22 cellular contexts compared by ENCODE assay signal in the genomic region with DNA sequence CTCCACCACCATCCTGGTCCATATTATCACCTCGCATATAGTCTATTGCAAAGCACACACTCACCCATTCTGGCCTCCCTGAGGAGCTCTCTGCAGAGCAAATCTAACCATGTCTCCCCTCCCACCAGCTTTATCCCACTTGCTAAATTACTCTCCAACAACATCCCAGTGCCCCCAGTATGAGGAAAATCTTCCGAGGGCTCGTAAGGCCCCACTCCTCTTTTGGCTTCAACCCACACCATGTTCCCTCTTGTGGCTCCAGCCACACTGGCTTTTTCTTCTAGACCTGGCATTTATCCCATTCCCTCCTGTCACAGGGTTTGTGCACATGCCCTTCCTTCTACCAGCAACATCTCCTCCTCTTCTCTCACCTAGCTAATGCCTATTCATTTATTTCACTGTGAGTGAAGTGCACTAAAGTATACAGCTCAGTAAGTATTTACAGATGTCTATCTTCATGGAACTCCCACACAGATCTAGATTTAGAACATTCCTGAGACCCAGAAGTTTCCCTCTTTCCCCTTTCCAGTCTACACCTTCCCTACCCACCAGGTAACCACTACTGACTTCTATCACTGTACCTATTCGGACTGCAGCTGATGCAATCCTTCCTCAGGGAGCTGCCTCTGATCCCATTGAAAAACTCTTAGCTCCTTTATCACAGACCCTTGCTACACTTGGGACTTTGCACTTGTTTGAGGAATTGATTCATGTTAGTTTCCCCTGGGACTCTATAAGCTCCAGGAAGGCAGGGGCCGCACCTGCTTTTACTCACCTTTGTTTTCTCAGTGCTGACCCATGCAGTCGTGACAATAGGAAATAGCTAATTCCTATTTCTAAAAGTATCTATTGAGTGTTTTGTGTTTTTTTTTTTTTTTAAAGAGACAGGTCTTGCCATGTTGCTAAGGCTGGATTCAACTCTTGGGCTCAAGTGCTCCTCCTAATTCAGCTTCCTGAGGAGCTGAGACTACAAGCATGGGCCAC. TPM values are rescaled to one million over a fixed set of nuclear protein-coding genes. Genes with fewer than 3 reads are reported as not detected.
DNase-seq lines count a peak whose midpoint lies in the region; ATAC-seq, FAIRE-seq and TF ChIP-seq lines count a peak whose summit lies in the region.
"Had no signal": no experiment of that assay in that cellular context is flagged by ENCODE, and none has a peak within 500 bp of the region (broad histone marks: within the 10 kb centered on the region; RNA-seq: fewer than 3 reads in every experiment).

No MANE protein-coding gene starts in this region.

- H3K4me3 ChIP-seq in HepG2 (replicated peaks in 1 of 3; ENCODE audit: insufficient read depth in 1 of 3, low read depth in 2 of 3, low read length in 3 of 3) (no peak overlapping the region), WERI-Rb-1 (ENCODE audit: low read depth, low read length) (no peak overlapping the region)
- H3K4me3 ChIP-seq: A549, smooth muscle cell, uterus had no signal

- H3K9ac ChIP-seq in HepG2 (ENCODE audit: insufficient read depth, low read depth, low read length): peak overlapping the region; percentile 53
- H3K9ac ChIP-seq: parathyroid adenoma had no signal

- BruUV-seq in HepG2 (replicated peaks; lab: Mats Ljungman, UMichigan): no TSS peak

- H3K9me3 ChIP-seq in HepG2 (ENCODE audit: low read length): no peaks in the 10 kb centered on the region
- H3K9me3 ChIP-seq in WERI-Rb-1 (ENCODE audit: severe bottlenecking): no peaks in the 10 kb centered on the region
- H3K9me3 ChIP-seq: A549, uterus had no signal

- H3K4me2 ChIP-seq in HepG2 (ENCODE audit: low read depth, low read length): peak overlapping the region; percentile 38
- H3K4me2 ChIP-seq: A549, smooth muscle cell had no signal

- H3K27ac Mint-ChIP-seq in activated T-cell treated with anti-CD3 and anti-CD28 coated beads, Interleukin-2, amount 50 U/mL, for 24 hours: peak overlapping the region; percentile 26
- H3K27ac Mint-ChIP-seq in activated T-helper 1 cell treated with anti-CD3 and anti-CD28 coated beads, Interleukin-12 subunit alpha, Interleukin-12 subunit beta, Interleukin-2, Interleukin-4 antibody, amounts not matched to agents 30 ng/mL and 10 ng/mL and 1 ng/mL, durations not matched to agents 14 hours and 24 hours and 36 hours: peak overlapping the region; percentile 19
- peak overlapping the region; percentile 67 for H3K27ac Mint-ChIP-seq in stimulated activated effector memory CD8-positive, alpha-beta T cell treated with anti-CD3 and anti-CD28 coated beads, Interleukin-12 subunit alpha, Interleukin-12 subunit beta, amount 100 ng/mL, for 72 hours
- H3K27ac Mint-ChIP-seq: T-cell had no signal

- TF ChIP-seq EP300 in HepG2 (IDR thresholded peaks at IDR 0.05; ENCODE audit: low read depth in 2 of 2, low read length in 2 of 2): peak; percentile 52 to 92; a peak in 3 of 4 replicates
- peak; percentile 70 for TF ChIP-seq EP300 in HepG2 (CRISPR knock-in tag; IDR thresholded peaks at IDR 0.05; ENCODE audit: borderline replicate concordance)

- no peak overlapping the region for H3K4me3 Mint-ChIP-seq in activated T-cell treated with anti-CD3 and anti-CD28 coated beads, Interleukin-2, amount 50 U/mL, for 24 hours
- no peak overlapping the region for H3K4me3 Mint-ChIP-seq in activated T-cell treated with anti-CD3 and anti-CD28 coated beads, Interleukin-2, amount 50 U/mL, for 4 hours
- H3K4me3 Mint-ChIP-seq in activated T-helper 1 cell treated with anti-CD3 and anti-CD28 coated beads, Interleukin-12 subunit alpha, Interleukin-12 subunit beta, Interleukin-2, Interleukin-4 antibody, amounts not matched to agents 30 ng/mL and 10 ng/mL and 1 ng/mL, durations not matched to agents 14 hours and 24 hours and 36 hours: no peak overlapping the region
- H3K4me3 Mint-ChIP-seq in stimulated activated effector memory CD8-positive, alpha-beta T cell treated with anti-CD3 and anti-CD28 coated beads, Interleukin-12 subunit alpha, Interleukin-12 subunit beta, amount 100 ng/mL, for 72 hours: no peak overlapping the region
- H3K4me3 Mint-ChIP-seq: T-cell had no signal

- in situ Hi-C loops in HepG2 (cut with HindIII; ENCODE audit: extremely low pct_ligation_motif_present, low pct_unique_long_range_greater_than_20kb): no loop called here

- peaks cover 9% of the 10 kb centered on the region for H3K4me1 Mint-ChIP-seq in activated T-cell treated with anti-CD3 and anti-CD28 coated beads, Interleukin-2, amount 50 U/mL, for 24 hours (ENCODE audit: low read depth)
- H3K4me1 Mint-ChIP-seq in activated T-cell treated with anti-CD3 and anti-CD28 coated beads, Interleukin-2, amount 50 U/mL, for 4 hours (ENCODE audit: low read depth): peaks cover 19% of the 10 kb centered on the region
- peaks cover 29% of the 10 kb centered on the region for H3K4me1 Mint-ChIP-seq in activated T-helper 1 cell treated with anti-CD3 and anti-CD28 coated beads, Interleukin-12 subunit alpha, Interleukin-12 subunit beta, Interleukin-2, Interleukin-4 antibody, amounts not matched to agents 30 ng/mL and 10 ng/mL and 1 ng/mL, durations not matched to agents 14 hours and 24 hours and 36 hours (ENCODE audit: low read depth)
- peaks cover 34% of the 10 kb centered on the region for H3K4me1 Mint-ChIP-seq in stimulated activated effector memory CD8-positive, alpha-beta T cell treated with anti-CD3 and anti-CD28 coated beads, Interleukin-12 subunit alpha, Interleukin-12 subunit beta, amount 100 ng/mL, for 72 hours
- H3K4me1 Mint-ChIP-seq: CD14-positive monocyte had no signal

- H3K9me3 Mint-ChIP-seq in activated T-cell treated with anti-CD3 and anti-CD28 coated beads, Interleukin-2, amount 50 U/mL, for 24 hours: no peaks in the 10 kb centered on the region
- no peaks in the 10 kb centered on the region for H3K9me3 Mint-ChIP-seq in activated T-cell treated with anti-CD3 and anti-CD28 coated beads, Interleukin-2, amount 50 U/mL, for 4 hours
- H3K9me3 Mint-ChIP-seq in activated T-helper 1 cell treated with anti-CD3 and anti-CD28 coated beads, Interleukin-12 subunit alpha, Interleukin-12 subunit beta, Interleukin-2, Interleukin-4 antibody, amounts not matched to agents 30 ng/mL and 10 ng/mL and 1 ng/mL, durations not matched to agents 14 hours and 24 hours and 36 hours: no peaks in the 10 kb centered on the region
- no peaks in the 10 kb centered on the region for H3K9me3 Mint-ChIP-seq in stimulated activated effector memory CD8-positive, alpha-beta T cell treated with anti-CD3 and anti-CD28 coated beads, Interleukin-12 subunit alpha, Interleukin-12 subunit beta, amount 100 ng/mL, for 72 hours
- H3K9me3 Mint-ChIP-seq: CD14-positive monocyte, T-cell had no signal

- POLR2A ChIA-PET in HepG2 (lab: Yijun Ruan, JAX): interaction anchor here (0.9 to 2.5 kb wide), 15 partner anchors 10 to 482 kb away, joined by 3 to 27 read pairs (median 10); a partner anchor contains a TSS

- intact Hi-C loops in activated T-helper 1 cell treated with anti-CD3 and anti-CD28 coated beads, Interleukin-12 subunit alpha, Interleukin-12 subunit beta, Interleukin-2, Interleukin-4 antibody, amounts not matched to agents 30 ng/mL and 10 ng/mL and 1 ng/mL, durations not matched to agents 14 hours and 24 hours and 36 hours (cut with micrococcal nuclease): no loop called here
- intact Hi-C loops in HepG2 (cut with micrococcal nuclease; ENCODE audit: unreplicated experiment): loop anchor here (2.0 to 5.0 kb wide), 3 partner anchors 13 to 126 kb away; a partner anchor contains a TSS

- no peak for ATAC-seq in activated T-cell treated with anti-CD3 and anti-CD28 coated beads, Interleukin-2, amount 50 U/mL, for 4 hours
- ATAC-seq in HepG2: peak; percentile 88
- ATAC-seq in stimulated activated effector memory CD8-positive, alpha-beta T cell treated with anti-CD3 and anti-CD28 coated beads, Interleukin-12 subunit alpha, Interleukin-12 subunit beta, amount 100 ng/mL, for 72 hours: no peak
- ATAC-seq in GM21825 (IDR thresholded peaks at IDR 0.05; ENCODE audit: unreplicated experiment): no peak
- ATAC-seq: A549, T-cell had no signal

- H3K36me3 Mint-ChIP-seq in activated T-cell treated with anti-CD3 and anti-CD28 coated beads, Interleukin-2, amount 50 U/mL, for 24 hours (ENCODE audit: low read depth): peaks cover 92% of the 10 kb centered on the region
- H3K36me3 Mint-ChIP-seq in activated T-cell treated with anti-CD3 and anti-CD28 coated beads, Interleukin-2, amount 50 U/mL, for 4 hours (ENCODE audit: insufficient read depth): peaks cover 45% of the 10 kb centered on the region
- peaks cover 46% of the 10 kb centered on the region for H3K36me3 Mint-ChIP-seq in activated T-helper 1 cell treated with anti-CD3 and anti-CD28 coated beads, Interleukin-12 subunit alpha, Interleukin-12 subunit beta, Interleukin-2, Interleukin-4 antibody, amounts not matched to agents 30 ng/mL and 10 ng/mL and 1 ng/mL, durations not matched to agents 14 hours and 24 hours and 36 hours (ENCODE audit: low read depth)
- H3K36me3 Mint-ChIP-seq in stimulated activated effector memory CD8-positive, alpha-beta T cell treated with anti-CD3 and anti-CD28 coated beads, Interleukin-12 subunit alpha, Interleukin-12 subunit beta, amount 100 ng/mL, for 72 hours: peaks cover 62% of the 10 kb centered on the region

- no peak overlapping the region for H2AFZ ChIP-seq in HepG2 (ENCODE audit: low read length)
- H2AFZ ChIP-seq: parathyroid adenoma had no signal

- H3K27me3 Mint-ChIP-seq in activated T-cell treated with anti-CD3 and anti-CD28 coated beads, Interleukin-2, amount 50 U/mL, for 24 hours: no peaks in the 10 kb centered on the region
- H3K27me3 Mint-ChIP-seq in activated T-cell treated with anti-CD3 and anti-CD28 coated beads, Interleukin-2, amount 50 U/mL, for 4 hours (ENCODE audit: low read depth): no peaks in the 10 kb centered on the region
- H3K27me3 Mint-ChIP-seq in activated T-helper 1 cell treated with anti-CD3 and anti-CD28 coated beads, Interleukin-12 subunit alpha, Interleukin-12 subunit beta, Interleukin-2, Interleukin-4 antibody, amounts not matched to agents 30 ng/mL and 10 ng/mL and 1 ng/mL, durations not matched to agents 14 hours and 24 hours and 36 hours (ENCODE audit: insufficient read depth): no peaks in the 10 kb centered on the region
- H3K27me3 Mint-ChIP-seq: T-cell had no signal

- H4K20me1 ChIP-seq in HepG2 (ENCODE audit: insufficient read depth, low read length): peaks cover 11% of the 10 kb centered on the region; the same call in 1 of the 2 replicates

- H3K27me3 ChIP-seq in HepG2 (ENCODE audit: control insufficient read depth in 1 of 2, insufficient read depth in 2 of 2, low read length in 2 of 2) (no peaks in the 10 kb centered on the region), WERI-Rb-1 (ENCODE audit: insufficient read depth, low read depth, severe bottlenecking) (no peaks in the 10 kb centered on the region)
- H3K27me3 ChIP-seq: uterus had no signal

- H3K27ac ChIP-seq in HepG2 (ENCODE audit: extremely low read length, insufficient read depth, low read length) (peak overlapping the region; percentile 63), WERI-Rb-1 (no peak overlapping the region)
- H3K27ac ChIP-seq: A549, parathyroid adenoma had no signal

- peaks cover 34 to 81% of the 10 kb centered on the region in 2 experiments for H3K36me3 ChIP-seq in HepG2 (replicated peaks in 1 of 2; ENCODE audit: control insufficient read depth in 1 of 2, insufficient read depth in 2 of 2, low read length in 2 of 2)
- H3K36me3 ChIP-seq in WERI-Rb-1: peaks cover 99% of the 10 kb centered on the region
- H3K36me3 ChIP-seq: uterus had no signal

- TF ChIP-seq POLR2A in HepG2 (IDR thresholded peaks at IDR 0.05; ENCODE audit: insufficient read depth in 1 of 2, low read depth in 2 of 2, low read length in 2 of 2): peak in 1 of 2 experiments; percentile 37; a peak in 1 of 4 replicates

- no peak for TF ChIP-seq RAD21 in HepG2 (CRISPR knock-in tag; IDR thresholded peaks at IDR 0.05)

- H3K4me1 ChIP-seq in HepG2 (ENCODE audit: insufficient read depth, low read length): peaks cover 74% of the 10 kb centered on the region
- H3K4me1 ChIP-seq: parathyroid adenoma had no signal

- peak; percentile 26; the same call in 1 of the 2 replicates for TF ChIP-seq CTCF in HepG2 (CRISPR knock-in tag; IDR thresholded peaks at IDR 0.05)
- TF ChIP-seq CTCF in WERI-Rb-1 (IDR thresholded peaks at IDR 0.05; ENCODE audit: low read depth, low read length): no peak

- FAIRE-seq in HepG2 (lab: Jason Lieb, UNC): peak; percentile 80
- FAIRE-seq: A549, bronchial epithelial cell had no signal

- peaks cover 45% of the 10 kb centered on the region for H3K79me2 ChIP-seq in HepG2 (ENCODE audit: insufficient read depth, low read length)
- H3K79me2 ChIP-seq: parathyroid adenoma had no signal

- 52% methylated on average over 6 of the region's 6 CpGs for WGBS in HepG2 (ENCODE audit: low lambda C conversion rate)

- DNase-seq in activated T-cell treated with anti-CD3 and anti-CD28 coated beads, Interleukin-2, amount 50 U/mL, for 24 hours: no peak
- DNase-seq in activated T-cell treated with anti-CD3 and anti-CD28 coated beads, Interleukin-2, amount 50 U/mL, for 4 hours: no peak
- DNase-seq in activated T-helper 1 cell treated with anti-CD3 and anti-CD28 coated beads, Interleukin-12 subunit alpha, Interleukin-12 subunit beta, Interleukin-2, Interleukin-4 antibody, amounts not matched to agents 30 ng/mL and 10 ng/mL and 1 ng/mL, durations not matched to agents 14 hours and 24 hours and 36 hours (ENCODE audit: low spot score): no peak
- peak; percentile 90 for DNase-seq in HepG2 (ENCODE audit: low spot score)
- no peak for DNase-seq in stimulated activated effector memory CD8-positive, alpha-beta T cell treated with anti-CD3 and anti-CD28 coated beads, Interleukin-12 subunit alpha, Interleukin-12 subunit beta, amount 100 ng/mL, for 72 hours (ENCODE audit: low spot score in 2 of 2)
- DNase-seq in WERI-Rb-1: no peak
- no peak for DNase-seq in DMS 273 (lab: John Stamatoyannopoulos, UW; ENCODE audit: unreplicated experiment)
- DNase-seq: activated CD4-positive, CD25-positive, alpha-beta regulatory T cell; activated naive CD4-positive, alpha-beta T cell treated with anti-CD3 and anti-CD28 coated beads, Interleukin-2, amount 50 U/mL, for 16 hours; KBM-7; NCI-H1092 treated with DMSO at 0.1 percent for 48 hours; NCI-H2171; T-cell; uterus had no signal

- CTCF ChIA-PET in HepG2 (lab: Yijun Ruan, JAX; ENCODE audit: low intra/inter-chr PET ratio, low total read pairs): interaction anchor here (0.8 to 1.2 kb wide), 2 partner anchors 11 to 126 kb away, joined by 3 read pairs; no protein-coding TSS in a partner anchor

RNA-seq across cellular contexts. Expression of a gene that starts 15.5 kb away (rescaled TPM):
- 10 to 100 TPM; 51.0 to 87.9 (median 56.6) TPM for total RNA-seq in activated T-cell treated with anti-CD3 and anti-CD28 coated beads, Interleukin-2, amount 50 U/mL, for 4 hours
- 62.6 and 68.6 TPM in 2 replicates for total RNA-seq in activated T-helper 1 cell treated with anti-CD3 and anti-CD28 coated beads, Interleukin-12 subunit alpha, Interleukin-12 subunit beta, Interleukin-2, Interleukin-4 antibody, amounts not matched to agents 30 ng/mL and 10 ng/mL and 1 ng/mL, durations not matched to agents 14 hours and 24 hours and 36 hours
- total RNA-seq in HepG2 (2016; rRNA removed; fragmentation: Illumina TruSeq; extraction: Trizol): 178 and 191 TPM in 2 replicates
- total RNA-seq in HepG2 (2016; cell fraction: cytosol; rRNA removed; fragmentation: Illumina TruSeq; extraction: Trizol; ENCODE audit: low read depth): 169 and 189 TPM in 2 replicates
- total RNA-seq in HepG2 (2016; cell fraction: insoluble cytoplasmic fraction; rRNA removed; fragmentation: Illumina TruSeq; extraction: Trizol): 186 and 208 TPM in 2 replicates
- total RNA-seq in HepG2 (2016; cell fraction: membrane; rRNA removed; fragmentation: Illumina TruSeq; extraction: Trizol): 148 and 200 TPM in 2 replicates
- total RNA-seq in HepG2 (2016; cell fraction: nucleus; rRNA removed; fragmentation: Illumina TruSeq; extraction: Trizol): 65.1 and 65.8 TPM in 2 replicates
- polyA plus RNA-seq in HepG2 (2011; rRNA removed): 157 and 166 TPM in 2 replicates
- 144 and 170 TPM in 2 replicates for polyA plus RNA-seq in HepG2 (2011; cell fraction: cytosol; rRNA removed)
- polyA plus RNA-seq in HepG2 (2011; cell fraction: nucleus; rRNA removed): 42.8 and 46.0 TPM in 2 replicates
- 135 and 137 TPM in 2 replicates for polyA plus RNA-seq in HepG2 (2012)
- 114 and 150 TPM in 2 replicates for polyA plus RNA-seq in HepG2 (2016; cell fraction: cytosol; fragmentation: Illumina TruSeq; extraction: Trizol; ENCODE audit: low read depth)
- polyA plus RNA-seq in HepG2 (2016; cell fraction: insoluble cytoplasmic fraction; fragmentation: Illumina TruSeq; extraction: Trizol; ENCODE audit: low read depth): 163 and 186 TPM in 2 replicates
- polyA plus RNA-seq in HepG2 (2016; cell fraction: membrane; fragmentation: Illumina TruSeq; extraction: Trizol; ENCODE audit: low read depth): 111 and 143 TPM in 2 replicates
- polyA plus RNA-seq in HepG2 (2016; cell fraction: nucleus; fragmentation: Illumina TruSeq; extraction: Trizol; ENCODE audit: insufficient read depth, low read depth): 92.9 and 98.5 TPM in 2 replicates
- polyA minus RNA-seq in HepG2 (2011; rRNA and poly(A)+ RNA removed; ENCODE audit: low replicate concordance): 33.2 and 40.9 TPM in 2 replicates
- polyA minus RNA-seq in HepG2 (2011; cell fraction: cytosol; rRNA and poly(A)+ RNA removed): 22.7 and 28.4 TPM in 2 replicates
- polyA minus RNA-seq in HepG2 (2011; cell fraction: nucleus; rRNA and poly(A)+ RNA removed): 20.0 and 21.5 TPM in 2 replicates

RNA-seq across cellular contexts. Expression of a gene that starts 15.6 kb away (rescaled TPM):
- 10 to 100 TPM; 17.4 to 22.6 (median 17.5) TPM for total RNA-seq in activated T-cell treated with anti-CD3 and anti-CD28 coated beads, Interleukin-2, amount 50 U/mL, for 4 hours
- total RNA-seq in activated T-helper 1 cell treated with anti-CD3 and anti-CD28 coated beads, Interleukin-12 subunit alpha, Interleukin-12 subunit beta, Interleukin-2, Interleukin-4 antibody, amounts not matched to agents 30 ng/mL and 10 ng/mL and 1 ng/mL, durations not matched to agents 14 hours and 24 hours and 36 hours: 17.0 and 20.7 TPM in 2 replicates
- total RNA-seq in HepG2 (2016; rRNA removed; fragmentation: Illumina TruSeq; extraction: Trizol): 13.9 and 27.4 TPM in 2 replicates
- 5.1 and 5.8 TPM in 2 replicates for total RNA-seq in HepG2 (2016; cell fraction: cytosol; rRNA removed; fragmentation: Illumina TruSeq; extraction: Trizol; ENCODE audit: low read depth)
- total RNA-seq in HepG2 (2016; cell fraction: insoluble cytoplasmic fraction; rRNA removed; fragmentation: Illumina TruSeq; extraction: Trizol): 11.4 and 28.3 TPM in 2 replicates
- total RNA-seq in HepG2 (2016; cell fraction: membrane; rRNA removed; fragmentation: Illumina TruSeq; extraction: Trizol): 14.9 and 15.8 TPM in 2 replicates
- total RNA-seq in HepG2 (2016; cell fraction: nucleus; rRNA removed; fragmentation: Illumina TruSeq; extraction: Trizol): 28.7 and 33.8 TPM in 2 replicates
- polyA plus RNA-seq in HepG2 (2011; rRNA removed): 75.8 and 83.8 TPM in 2 replicates
- polyA plus RNA-seq in HepG2 (2011; cell fraction: cytosol; rRNA removed): 81.0 and 82.0 TPM in 2 replicates
- 185 and 224 TPM in 2 replicates for polyA plus RNA-seq in HepG2 (2011; cell fraction: nucleus; rRNA removed)
- polyA plus RNA-seq in HepG2 (2012): 37.7 and 41.7 TPM in 2 replicates
- 5.0 and 5.6 TPM in 2 replicates for polyA plus RNA-seq in HepG2 (2016; cell fraction: cytosol; fragmentation: Illumina TruSeq; extraction: Trizol; ENCODE audit: low read depth)
- 13.6 and 16.8 TPM in 2 replicates for polyA plus RNA-seq in HepG2 (2016; cell fraction: insoluble cytoplasmic fraction; fragmentation: Illumina TruSeq; extraction: Trizol; ENCODE audit: low read depth)
- 10.0 and 10.2 TPM in 2 replicates for polyA plus RNA-seq in HepG2 (2016; cell fraction: membrane; fragmentation: Illumina TruSeq; extraction: Trizol; ENCODE audit: low read depth)
- 69.5 and 76.1 TPM in 2 replicates for polyA plus RNA-seq in HepG2 (2016; cell fraction: nucleus; fragmentation: Illumina TruSeq; extraction: Trizol; ENCODE audit: insufficient read depth, low read depth)
- polyA minus RNA-seq in HepG2 (2011; rRNA and poly(A)+ RNA removed; ENCODE audit: low replicate concordance): 62.2 and 179 TPM in 2 replicates
- 36.8 and 42.0 TPM in 2 replicates for polyA minus RNA-seq in HepG2 (2011; cell fraction: cytosol; rRNA and poly(A)+ RNA removed)
- polyA minus RNA-seq in HepG2 (2011; cell fraction: nucleus; rRNA and poly(A)+ RNA removed): 36.6 and 36.8 TPM in 2 replicates

RNA-seq across cellular contexts. Expression of a gene that starts 46.9 kb away (rescaled TPM):
- under 1 TPM in 1 of 3 donors, not detected in 2; 0.68 TPM for total RNA-seq in activated T-cell treated with anti-CD3 and anti-CD28 coated beads, Interleukin-2, amount 50 U/mL, for 4 hours
- not detected in 2 replicates for total RNA-seq in activated T-helper 1 cell treated with anti-CD3 and anti-CD28 coated beads, Interleukin-12 subunit alpha, Interleukin-12 subunit beta, Interleukin-2, Interleukin-4 antibody, amounts not matched to agents 30 ng/mL and 10 ng/mL and 1 ng/mL, durations not matched to agents 14 hours and 24 hours and 36 hours
- total RNA-seq in HepG2 (2016; rRNA removed; fragmentation: Illumina TruSeq; extraction: Trizol): 0.07 TPM in 1 of 2 replicates, not detected in the other
- total RNA-seq in HepG2 (2016; cell fraction: cytosol; rRNA removed; fragmentation: Illumina TruSeq; extraction: Trizol; ENCODE audit: low read depth): not detected in 2 replicates
- total RNA-seq in HepG2 (2016; cell fraction: insoluble cytoplasmic fraction; rRNA removed; fragmentation: Illumina TruSeq; extraction: Trizol): not detected in 2 replicates
- total RNA-seq in HepG2 (2016; cell fraction: membrane; rRNA removed; fragmentation: Illumina TruSeq; extraction: Trizol): not detected in 2 replicates
- total RNA-seq in HepG2 (2016; cell fraction: nucleus; rRNA removed; fragmentation: Illumina TruSeq; extraction: Trizol): not detected in 2 replicates
- polyA plus RNA-seq in HepG2 (2011; rRNA removed): 0.11 and 0.13 TPM in 2 replicates
- polyA plus RNA-seq in HepG2 (2011; cell fraction: cytosol; rRNA removed): 0.03 and 0.05 TPM in 2 replicates
- polyA plus RNA-seq in HepG2 (2011; cell fraction: nucleus; rRNA removed): 0.71 and 0.74 TPM in 2 replicates
- 0.07 and 0.09 TPM in 2 replicates for polyA plus RNA-seq in HepG2 (2012)
- not detected in 2 replicates for polyA plus RNA-seq in HepG2 (2016; cell fraction: cytosol; fragmentation: Illumina TruSeq; extraction: Trizol; ENCODE audit: low read depth)
- polyA plus RNA-seq in HepG2 (2016; cell fraction: insoluble cytoplasmic fraction; fragmentation: Illumina TruSeq; extraction: Trizol; ENCODE audit: low read depth): not detected in 2 replicates
- polyA plus RNA-seq in HepG2 (2016; cell fraction: membrane; fragmentation: Illumina TruSeq; extraction: Trizol; ENCODE audit: low read depth): not detected in 2 replicates
- not detected in 2 replicates for polyA plus RNA-seq in HepG2 (2016; cell fraction: nucleus; fragmentation: Illumina TruSeq; extraction: Trizol; ENCODE audit: insufficient read depth, low read depth)
- polyA minus RNA-seq in HepG2 (2011; rRNA and poly(A)+ RNA removed; ENCODE audit: low replicate concordance): 0.07 TPM in 1 of 2 replicates, not detected in the other
- not detected in 2 replicates for polyA minus RNA-seq in HepG2 (2011; cell fraction: cytosol; rRNA and poly(A)+ RNA removed)
- polyA minus RNA-seq in HepG2 (2011; cell fraction: nucleus; rRNA and poly(A)+ RNA removed): 0.37 TPM in 1 of 2 replicates, not detected in the other
- total RNA-seq: bronchial epithelial cell, Daoy, kidney epithelial cell, smooth muscle cell had no signal
- polyA plus RNA-seq: CD14-positive monocyte had no signal
